Comparison of ENCODE assay signal across 1 cellular context in the genomic region with DNA sequence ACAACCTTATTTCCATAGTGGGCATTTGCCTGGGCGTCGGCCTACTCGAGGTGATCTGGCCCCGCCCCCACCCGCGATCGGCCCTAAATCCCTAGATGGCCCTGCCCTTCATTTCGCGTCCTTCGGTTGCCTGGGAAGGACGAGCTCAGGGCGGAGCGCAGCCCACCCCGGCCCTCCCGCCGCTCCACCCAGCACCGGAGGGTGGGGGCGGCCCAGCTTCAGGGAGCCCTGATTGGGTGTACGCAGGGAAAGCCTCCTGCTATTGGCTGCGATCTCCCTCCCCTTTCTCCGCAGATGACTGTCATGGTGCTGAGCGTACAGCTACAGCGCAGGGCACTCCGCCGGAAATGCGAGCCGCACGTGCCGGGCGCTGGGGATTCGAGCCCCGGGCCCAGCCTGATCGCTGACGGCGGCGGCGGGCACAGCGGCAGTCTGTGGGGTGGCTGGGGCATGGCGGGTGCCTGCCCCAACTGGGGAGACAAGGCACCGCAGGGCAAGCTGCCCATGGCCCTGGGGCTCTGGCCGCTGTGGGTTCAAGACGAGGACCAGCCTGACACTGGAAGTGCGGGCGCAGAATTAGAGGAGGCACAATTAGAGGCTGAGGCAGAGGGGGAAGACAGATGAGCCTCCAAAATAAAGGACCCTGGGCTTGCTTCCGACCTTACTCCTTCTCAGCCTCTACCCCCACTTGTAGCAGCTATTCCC.
A peak's percentile ranks its signal among the peaks of the same experiment; 100 is the strongest.
TF ChIP-seq lines count a peak whose summit lies in the region.

No MANE protein-coding gene starts in this region.

TF ChIP-seq in endothelial cell of umbilical vein, 7 proteins besides CTCF, POLR2A, EP300 and RAD21:
- TF ChIP-seq POLR2AphosphoS5 (IDR thresholded peaks at IDR 0.05; ENCODE audit: insufficient read depth, low read depth, low read length) (peak; percentile 55), JUN (IDR thresholded peaks at IDR 0.05; ENCODE audit: borderline replicate concordance, insufficient read depth, insufficient read length, low read depth) (no peak), MYC (IDR thresholded peaks at IDR 0.05; ENCODE audit: low read depth, low read length) (no peak)
- TF ChIP-seq, protein P1, sequence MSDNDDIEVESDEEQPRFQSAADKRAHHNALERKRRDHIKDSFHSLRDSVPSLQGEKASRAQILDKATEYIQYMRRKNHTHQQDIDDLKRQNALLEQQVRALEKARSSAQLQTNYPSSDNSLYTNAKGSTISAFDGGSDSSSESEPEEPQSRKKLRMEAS (IDR thresholded peaks at IDR 0.05; ENCODE audit: insufficient read depth, insufficient read length), result peak; percentile 73
TF ChIP-seq in endothelial cell of umbilical vein: peak in this region for 2.
